9 cellular contexts compared by ENCODE assay signal in the genomic region with DNA sequence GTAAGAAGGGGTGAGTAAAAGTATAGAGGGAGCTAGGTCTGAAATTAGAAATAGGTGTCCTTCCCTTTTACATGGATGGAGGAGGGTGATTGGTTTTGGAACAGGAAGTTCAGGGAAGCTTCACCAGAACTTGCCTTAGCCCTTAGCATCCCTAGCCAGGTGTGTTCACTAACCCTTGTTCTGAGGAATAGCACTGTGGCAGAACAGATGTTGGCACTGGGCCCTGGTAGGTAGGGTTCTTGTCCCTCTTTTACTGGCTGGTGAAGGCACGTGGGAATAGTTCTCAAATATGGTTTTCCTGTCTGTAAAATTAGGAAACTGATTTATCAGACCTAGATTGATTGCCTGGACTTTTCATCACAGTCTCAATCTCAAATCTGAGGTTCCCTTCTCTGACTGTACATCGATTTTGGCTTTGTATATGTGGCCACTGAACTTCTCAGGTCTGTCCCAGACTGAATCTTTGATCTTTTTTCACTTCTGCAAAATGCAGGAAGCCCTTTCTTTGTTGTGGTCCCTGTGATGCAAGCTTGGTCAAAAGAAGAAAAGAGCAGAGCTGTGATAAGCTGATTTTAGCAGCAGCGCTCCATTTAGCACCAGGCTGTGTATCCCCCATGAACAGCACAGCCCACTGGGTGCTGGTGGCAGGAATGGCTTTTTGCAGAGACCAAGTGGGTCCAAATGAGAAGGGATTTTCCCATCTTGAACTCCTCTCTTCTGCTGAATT.
A peak's percentile ranks its signal among the peaks of the same experiment; 100 is the strongest.
DNase-seq lines count a peak whose midpoint lies in the region; ATAC-seq and FAIRE-seq lines count a peak whose summit lies in the region.
"Had no signal": no experiment of that assay in that cellular context is flagged by ENCODE, and none has a peak within 500 bp of the region (broad histone marks: within the 10 kb centered on the region; RNA-seq: fewer than 3 reads in every experiment).

No MANE protein-coding gene starts in this region.

- intact Hi-C loops in left ventricle myocardium superior (cut with micrococcal nuclease) = no loop called here

- DNase-seq in GDM1 (lab: John Stamatoyannopoulos, UW) (peak; percentile 52), OCI-M1 (lab: John Stamatoyannopoulos, UW) (peak; percentile 50), NCI-H345 treated with DMSO at 0.1 percent for 48 hours (lab: John Stamatoyannopoulos, UW; ENCODE audit: unreplicated experiment) (no peak), NCI-H524 (lab: John Stamatoyannopoulos, UW) (no peak), left ventricle myocardium superior (no peak), HTR-8/SVneo (ENCODE audit: insufficient read length, low spot score) (no peak)

- FAIRE-seq in HTR-8/SVneo (lab: Jason Lieb, UNC) = no peak
- FAIRE-seq: D721Med had no signal

- ATAC-seq in GM19351 (IDR thresholded peaks at IDR 0.05; ENCODE audit: unreplicated experiment) = peak; percentile 89
- ATAC-seq in HG03060 (IDR thresholded peaks at IDR 0.05; ENCODE audit: low read depth, unreplicated experiment) = peak; percentile 90
- ATAC-seq in left ventricle myocardium superior = no peak

Comparison
In these comparisons a context has a peak if more than half of its experiments do, and no peak if none do; other contexts are left out.
1. DNase-seq: peak in GDM1 (single experiment) and OCI-M1 (single experiment); none in NCI-H345 treated with DMSO at 0.1 percent for 48 hours (single experiment), NCI-H524 (0 of 2), left ventricle myocardium superior (single experiment) and HTR-8/SVneo (single experiment).